Comparison of ENCODE assay signal across 20 cellular contexts in genomic region chr10:91196268-91197043, GRCh38. TPM values are rescaled to one million over a fixed set of nuclear protein-coding genes. Genes with fewer than 3 reads are reported as not detected.
A peak's percentile ranks its signal among the peaks of the same experiment; 100 is the strongest.
DNase-seq lines count a peak whose midpoint lies in the region; ATAC-seq, FAIRE-seq and TF ChIP-seq lines count a peak whose summit lies in the region.
"Had no signal": no experiment of that assay in that cellular context is flagged by ENCODE, and none has a peak within 500 bp of the region (broad histone marks: within the 10 kb centered on the region; RNA-seq: fewer than 3 reads in every experiment).

No MANE protein-coding gene starts in this region.

- intact Hi-C loops in IMR-90 (cut with micrococcal nuclease) = no loop called here

- no peak overlapping the region for H2BK120ac ChIP-seq in IMR-90 (ENCODE audit: low read depth, low read length)

- no peak overlapping the region for H3K14ac ChIP-seq in IMR-90 (replicated peaks; ENCODE audit: low read depth, low read length)

- no peak overlapping the region for H4K8ac ChIP-seq in IMR-90 (ENCODE audit: low read depth in 2 of 2, low read length in 2 of 2)

- H2AFZ ChIP-seq in IMR-90 (replicated peaks; ENCODE audit: low read length, poor library complexity) = no peak overlapping the region
- H2AFZ ChIP-seq in astrocyte (ENCODE audit: low read depth, low read length) = no peak overlapping the region

- H2BK20ac ChIP-seq in IMR-90 (ENCODE audit: low read depth, low read length) = peak overlapping the region; percentile 1; the same call in 1 of the 2 replicates

- peaks cover 10% of the 10 kb centered on the region; the same call in 1 of the 2 replicates for H3K9me1 ChIP-seq in IMR-90 (ENCODE audit: insufficient read depth, low read length)

- in situ Hi-C loops in IMR-90 (cut with MboI; ENCODE audit: low sequenced_read_pairs) = no loop called here

- H3K56ac ChIP-seq in IMR-90 (ENCODE audit: extremely low read depth, insufficient read depth, low read length) = no peak overlapping the region

- DNase-seq in NCI-H187 treated with DMSO at 0.1 percent for 48 hours (lab: John Stamatoyannopoulos, UW) = peak; percentile 10
- no peak for DNase-seq in NCI-H187 (lab: John Stamatoyannopoulos, UW)
- DNase-seq in IMR-90 = no peak
- no peak for DNase-seq in astrocyte (ENCODE audit: low read depth)
- no peak for DNase-seq in natural killer cell treated with Interleukin-12 subunit alpha and Interleukin-12 subunit beta and Interleukin-15 and Interleukin-18, amount 100 ng/mL, for 72 hours (ENCODE audit: low spot score)
- no peak for DNase-seq in endothelial cell (ENCODE audit: low spot score)
- DNase-seq: activated naive CD4-positive, alpha-beta T cell treated with Interleukin-2 at 50 U/mL for 16 hours; esophagus squamous epithelium; HCEC 1CT; lower lobe of right lung; NCI-H1105 treated with DMSO at 0.1 percent for 48 hours; NCI-H524; SIG-M5; transverse colon had no signal

- WGBS in IMR-90 (ENCODE audit: extremely low coverage in 2 of 2, insufficient read length in 1 of 2), 2 experiments = no CpG with 5 or more reads among the region's 2 CpGs

- no peak overlapping the region for H3K4me3 Mint-ChIP-seq in astrocyte (ENCODE audit: unreplicated experiment)
- no peak overlapping the region for H3K4me3 Mint-ChIP-seq in natural killer cell treated with Interleukin-12 subunit alpha and Interleukin-12 subunit beta and Interleukin-15 and Interleukin-18, amount 100 ng/mL, for 72 hours
- no peak overlapping the region for H3K4me3 Mint-ChIP-seq in endothelial cell (ENCODE audit: unreplicated experiment)
- H3K4me3 Mint-ChIP-seq: CD14-positive monocyte had no signal

- H3K9me3 Mint-ChIP-seq in astrocyte (ENCODE audit: unreplicated experiment) (peaks cover 1% of the 10 kb centered on the region), endothelial cell (ENCODE audit: unreplicated experiment) (no peaks in the 10 kb centered on the region)
- H3K9me3 Mint-ChIP-seq in natural killer cell treated with Interleukin-12 subunit alpha and Interleukin-12 subunit beta and Interleukin-15 and Interleukin-18, amount 100 ng/mL, for 72 hours = peaks cover 8% of the 10 kb centered on the region

- ATAC-seq in IMR-90 (ENCODE audit: low read depth) (no peak), GM18868 (IDR thresholded peaks at IDR 0.05; ENCODE audit: unreplicated experiment) (no peak), GM19035 (IDR thresholded peaks at IDR 0.05; ENCODE audit: unreplicated experiment) (no peak)
- no peak for ATAC-seq in natural killer cell treated with Interleukin-12 subunit alpha and Interleukin-12 subunit beta and Interleukin-15 and Interleukin-18, amount 100 ng/mL, for 72 hours
- ATAC-seq: lower lobe of right lung had no signal

- POLR2A ChIA-PET in IMR-90 (lab: Charles Lee; ENCODE audit: unreplicated experiment) = no interaction called here

- CTCF ChIA-PET in IMR-90 (lab: Yijun Ruan, JAX) = no interaction called here

- H3K4me1 Mint-ChIP-seq in astrocyte (ENCODE audit: low read depth, unreplicated experiment) (peaks cover 38% of the 10 kb centered on the region), endothelial cell (ENCODE audit: unreplicated experiment) (peaks cover 7% of the 10 kb centered on the region)
- peaks cover 61 to 72% of the 10 kb centered on the region in 2 donors for H3K4me1 Mint-ChIP-seq in natural killer cell treated with Interleukin-12 subunit alpha and Interleukin-12 subunit beta and Interleukin-15 and Interleukin-18, amount 100 ng/mL, for 72 hours (ENCODE audit: low read depth in 2 of 2)

- H3K4me3 ChIP-seq in IMR-90 (ENCODE audit: insufficient read depth, low read depth, low read length) (no peak overlapping the region), astrocyte (ENCODE audit: insufficient read depth, low read depth, low read length) (no peak overlapping the region)
- H3K4me3 ChIP-seq: esophagus squamous epithelium, lower lobe of right lung, transverse colon had no signal

- no peak overlapping the region for H3K23ac ChIP-seq in IMR-90 (ENCODE audit: low read depth, low read length)

- H3K4me2 ChIP-seq in IMR-90 (ENCODE audit: low read depth, low read length) (peak overlapping the region; percentile 65; the same call in 1 of the 2 replicates), astrocyte (ENCODE audit: low read length) (peak overlapping the region; percentile 75)

- H4K5ac ChIP-seq in IMR-90 (ENCODE audit: low read depth, low read length) = peak overlapping the region; percentile 10; the same call in 1 of the 2 replicates

- no peak overlapping the region; the same call in 1 of the 2 replicates for H3K18ac ChIP-seq in IMR-90 (ENCODE audit: low read depth, low read length)

- no peak overlapping the region for H2AK9ac ChIP-seq in IMR-90 (replicated peaks; ENCODE audit: low read depth, low read length, poor library complexity)

- no peak overlapping the region for H2BK5ac ChIP-seq in IMR-90 (ENCODE audit: low read depth, low read length, poor library complexity, severe bottlenecking)

- BruUV-seq in IMR-90 (replicated peaks; lab: Mats Ljungman, UMichigan) = no TSS peak

- H3K36me3 Mint-ChIP-seq in astrocyte (ENCODE audit: low read depth, unreplicated experiment) = no peaks in the 10 kb centered on the region
- H3K36me3 Mint-ChIP-seq in natural killer cell treated with Interleukin-12 subunit alpha and Interleukin-12 subunit beta and Interleukin-15 and Interleukin-18, amount 100 ng/mL, for 72 hours = no peaks in the 10 kb centered on the region
- peaks cover 7% of the 10 kb centered on the region for H3K36me3 Mint-ChIP-seq in endothelial cell (ENCODE audit: low read depth, unreplicated experiment)

- H4K91ac ChIP-seq in IMR-90 (ENCODE audit: insufficient read depth, low read depth, low read length) = no peak overlapping the region

- H2BK15ac ChIP-seq in IMR-90 (ENCODE audit: low read depth, low read length) = no peak overlapping the region

- H3K4me1 ChIP-seq in IMR-90 (ENCODE audit: control insufficient read depth, insufficient read depth, low read length) = peaks cover 17% of the 10 kb centered on the region
- peaks cover 9% of the 10 kb centered on the region for H3K4me1 ChIP-seq in astrocyte (ENCODE audit: insufficient read depth, low read length)

- TF ChIP-seq CTCF in IMR-90 (conservative IDR thresholded peaks at IDR 0.05; ENCODE audit: low read depth, low read length) = no peak
- TF ChIP-seq CTCF in astrocyte (IDR thresholded peaks at IDR 0.05; ENCODE audit: insufficient read depth, low read depth, low read length) = no peak
- no peak for TF ChIP-seq CTCF in endothelial cell (IDR thresholded peaks at IDR 0.05; ENCODE audit: unreplicated experiment)

- H3K27ac Mint-ChIP-seq in astrocyte (ENCODE audit: unreplicated experiment) (no peak overlapping the region), endothelial cell (ENCODE audit: unreplicated experiment) (no peak overlapping the region)
- H3K27ac Mint-ChIP-seq in natural killer cell treated with Interleukin-12 subunit alpha and Interleukin-12 subunit beta and Interleukin-15 and Interleukin-18, amount 100 ng/mL, for 72 hours = peak overlapping the region; percentile 97 to 99
- H3K27ac Mint-ChIP-seq: brain, CD14-positive monocyte, progenitor cell of endocrine pancreas had no signal

- H3K27ac ChIP-seq in IMR-90 (ENCODE audit: insufficient read depth, low read length) = no peak overlapping the region
- H3K27ac ChIP-seq in astrocyte (ENCODE audit: low read depth, low read length) = no peak overlapping the region
- H3K27ac ChIP-seq: esophagus squamous epithelium, lower lobe of right lung, transverse colon had no signal

- H3K4ac ChIP-seq in IMR-90 (ENCODE audit: low read depth, low read length) = no peak overlapping the region

- no peaks in the 10 kb centered on the region for H4K20me1 ChIP-seq in IMR-90 (ENCODE audit: insufficient read depth, low read length)
- H4K20me1 ChIP-seq in astrocyte (ENCODE audit: insufficient read depth, low read length) = no peaks in the 10 kb centered on the region

- no peak overlapping the region for H2AK5ac ChIP-seq in IMR-90 (ENCODE audit: low read depth, low read length)

- no peak for FAIRE-seq in astrocyte (lab: Jason Lieb, UNC)
- FAIRE-seq: A204.1 had no signal

- H3K9ac ChIP-seq in IMR-90 (ENCODE audit: low read depth, low read length) = no peak overlapping the region
- peak overlapping the region; percentile 29 for H3K9ac ChIP-seq in astrocyte (ENCODE audit: low read length)

- H3K36me3 ChIP-seq in IMR-90 (ENCODE audit: control insufficient read depth, insufficient read depth, low read length) (no peaks in the 10 kb centered on the region), astrocyte (ENCODE audit: insufficient read depth, low read length) (no peaks in the 10 kb centered on the region)
- H3K36me3 ChIP-seq: esophagus squamous epithelium, lower lobe of right lung, transverse colon had no signal

- TF ChIP-seq POLR2A in IMR-90 (IDR thresholded peaks at IDR 0.05; ENCODE audit: low read depth, low read length) = no peak

- dilution Hi-C loops in IMR-90 (cut with HindIII; ENCODE audit: low sequenced_read_pairs, unreplicated experiment) = no loop called here

- peaks cover 57 to 76% of the 10 kb centered on the region in 2 experiments for H3K79me1 ChIP-seq in IMR-90 (ENCODE audit: low read depth in 1 of 2, low read length in 2 of 2)

- H3K27me3 ChIP-seq in IMR-90 (ENCODE audit: control insufficient read depth, insufficient read depth, low read length) = no peaks in the 10 kb centered on the region
- H3K27me3 ChIP-seq in astrocyte (ENCODE audit: insufficient read depth, low read length) = no peaks in the 10 kb centered on the region
- H3K27me3 ChIP-seq: esophagus squamous epithelium, transverse colon had no signal

- TF ChIP-seq RAD21 in IMR-90 (IDR thresholded peaks at IDR 0.05; ENCODE audit: low read length) = no peak

- H3K79me2 ChIP-seq in astrocyte (ENCODE audit: insufficient read depth, low read length) = no peaks in the 10 kb centered on the region

- H3K9me3 ChIP-seq in IMR-90 (ENCODE audit: control insufficient read depth, insufficient read depth, low read length) (no peaks in the 10 kb centered on the region), astrocyte (ENCODE audit: insufficient read depth, low read depth, low read length) (no peaks in the 10 kb centered on the region)
- H3K9me3 ChIP-seq: esophagus squamous epithelium, lower lobe of right lung, transverse colon had no signal

- H3K27me3 Mint-ChIP-seq in astrocyte (ENCODE audit: low read depth, unreplicated experiment) (no peaks in the 10 kb centered on the region), endothelial cell (ENCODE audit: unreplicated experiment) (peaks cover 3% of the 10 kb centered on the region)
- H3K27me3 Mint-ChIP-seq in natural killer cell treated with Interleukin-12 subunit alpha and Interleukin-12 subunit beta and Interleukin-15 and Interleukin-18, amount 100 ng/mL, for 72 hours = no peaks in the 10 kb centered on the region
- H3K27me3 Mint-ChIP-seq: brain, progenitor cell of endocrine pancreas had no signal

RNA-seq across cellular contexts. Expression of gene PCGF5, which starts 24.0 kb away (rescaled TPM):
- total RNA-seq in IMR-90 (2012; rRNA removed) = 18.1 and 31.9 TPM in 2 replicates
- polyA plus RNA-seq in IMR-90 (2012; rRNA removed) = 8.3 and 9.0 TPM in 2 replicates
- 3.6 and 4.7 TPM in 2 replicates for polyA plus RNA-seq in IMR-90 (2012; cell fraction: cytosol; rRNA removed)
- 1.9 and 10.4 TPM in 2 replicates for polyA plus RNA-seq in IMR-90 (2012; cell fraction: nucleus; rRNA removed; ENCODE audit: low replicate concordance)
- total RNA-seq in astrocyte = 28.2 and 31.5 TPM in 2 replicates
- total RNA-seq in natural killer cell treated with Interleukin-12 subunit alpha and Interleukin-12 subunit beta and Interleukin-15 and Interleukin-18, amount 100 ng/mL, for 72 hours = 10 to 100 TPM; 33.8 to 40.8 TPM
- 21.5 TPM for total RNA-seq in endothelial cell (ENCODE audit: unreplicated experiment)

Comparison
In these comparisons a context has a peak if more than half of its experiments do, and no peak if none do; other contexts are left out.
1. H3K27ac Mint-ChIP-seq: peak in natural killer cell treated with Interleukin-12 subunit alpha and Interleukin-12 subunit beta and Interleukin-15 and Interleukin-18, amount 100 ng/mL, for 72 hours (2 of 2); none in astrocyte (single experiment) and endothelial cell (single experiment).